11 cellular contexts compared by ENCODE assay signal in genomic region chr5:179734536-179735164, GRCh38. TPM values are rescaled to one million over a fixed set of nuclear protein-coding genes. Genes with fewer than 3 reads are reported as not detected.
DNase-seq lines count a peak whose midpoint lies in the region; ATAC-seq and TF ChIP-seq lines count a peak whose summit lies in the region.
"Had no signal": no experiment of that assay in that cellular context is flagged by ENCODE, and none has a peak within 500 bp of the region (broad histone marks: within the 10 kb centered on the region; RNA-seq: fewer than 3 reads in every experiment).

No MANE protein-coding gene starts in this region.

- no peak for ATAC-seq in Right ventricle myocardium inferior
- ATAC-seq in lower lobe of right lung: no peak
- ATAC-seq in upper lobe of left lung (ENCODE audit: low FRiP score in 2 of 2): no peak

- intact Hi-C loops in Right ventricle myocardium inferior (cut with DNase I): no loop called here
- intact Hi-C loops in ascending aorta (cut with DNase I): loop anchor here (5.0 kb wide), 2 partner anchors 182 to 1502 kb away; partner anchors contain the start of genes PHYKPL and RUFY1
- intact Hi-C loops in lower lobe of right lung (cut with DNase I): no loop called here
- intact Hi-C loops in transverse colon (cut with DNase I; ENCODE audit: low total_unique reads): loop anchor here (5.0 kb wide), 1 partner anchor 73 kb away; the partner anchor contains the start of gene MGAT4B

- no peak for TF ChIP-seq POLR2A in transverse colon (IDR thresholded peaks at IDR 0.05)
- TF ChIP-seq POLR2A in upper lobe of left lung (IDR thresholded peaks at IDR 0.05): no peak

- TF ChIP-seq CTCF in cardiac muscle cell (IDR thresholded peaks at IDR 0.05; ENCODE audit: low read depth, low read length): no peak
- TF ChIP-seq CTCF in ascending aorta (IDR thresholded peaks at IDR 0.05): no peak
- no peak for TF ChIP-seq CTCF in lower lobe of right lung (IDR thresholded peaks at IDR 0.05)
- TF ChIP-seq CTCF in transverse colon (IDR thresholded peaks at IDR 0.05): no peak
- TF ChIP-seq CTCF in upper lobe of left lung (IDR thresholded peaks at IDR 0.05): no peak

- H3K9me3 ChIP-seq in cardiac muscle cell (ENCODE audit: low read depth) (no peaks in the 10 kb centered on the region), ascending aorta (no peaks in the 10 kb centered on the region), lower lobe of right lung (no peaks in the 10 kb centered on the region), transverse colon (no peaks in the 10 kb centered on the region), upper lobe of left lung (no peaks in the 10 kb centered on the region)

- peaks cover 11% of the 10 kb centered on the region for H3K36me3 ChIP-seq in cardiac muscle cell
- H3K36me3 ChIP-seq in ascending aorta: peaks cover 11 to 15% of the 10 kb centered on the region in 2 donors
- peaks cover 34% of the 10 kb centered on the region for H3K36me3 ChIP-seq in lower lobe of right lung
- H3K36me3 ChIP-seq in transverse colon: peaks cover 0 to 6% (median 1%) of the 10 kb centered on the region in 4 donors
- peaks cover 0 to 16% (median 3%) of the 10 kb centered on the region in 4 donors for H3K36me3 ChIP-seq in upper lobe of left lung

- WGBS in transverse colon (ENCODE audit: low coverage in 1 of 2), 2 donors: 71 to 74% methylated on average over 12 of the region's 12 CpGs
- WGBS in upper lobe of left lung, 2 donors: 79 to 81% methylated on average over 12 of the region's 12 CpGs

- H3K27ac ChIP-seq in cardiac muscle cell (peak overlapping the region; percentile 99), ascending aorta (peak overlapping the region; percentile 88 to 91), lower lobe of right lung (no peak overlapping the region), transverse colon (peak overlapping the region; percentile 97 to 99 (median 99)), upper lobe of left lung (peak overlapping the region in 2 of 4 donors; percentile 88 to 98)

- in situ Hi-C loops in transverse colon (cut with MboI; ENCODE audit: low pct_ligation_motif_present in 1 of 4, low pct_unique_long_range_greater_than_20kb in 1 of 4, low sequenced_read_pairs in 3 of 4): no loop called here

- H3K4me1 ChIP-seq in cardiac muscle cell (ENCODE audit: low read depth) (peaks cover 24% of the 10 kb centered on the region), ascending aorta (peaks cover 10 to 33% of the 10 kb centered on the region in 2 donors), lower lobe of right lung (peaks cover 66% of the 10 kb centered on the region), transverse colon (peaks cover 27 to 64% (median 35%) of the 10 kb centered on the region in 4 donors), upper lobe of left lung (peaks cover 37 to 59% (median 54%) of the 10 kb centered on the region in 4 donors)

- no peaks in the 10 kb centered on the region for H3K27me3 ChIP-seq in cardiac muscle cell
- H3K27me3 ChIP-seq in ascending aorta: no peaks in the 10 kb centered on the region
- no peaks in the 10 kb centered on the region for H3K27me3 ChIP-seq in lower lobe of right lung (ENCODE audit: low read depth)
- H3K27me3 ChIP-seq in transverse colon: no peaks in the 10 kb centered on the region
- H3K27me3 ChIP-seq in upper lobe of left lung: no peaks in the 10 kb centered on the region

- no peak for DNase-seq in cardiac muscle cell (ENCODE audit: low read depth in 1 of 2, low spot score in 1 of 2)
- DNase-seq in Right ventricle myocardium inferior (ENCODE audit: missing footprints): no peak
- DNase-seq in ascending aorta (ENCODE audit: low spot score in 2 of 2): peak in 1 of 2 donors; percentile 51
- DNase-seq in lower lobe of right lung: no peak
- DNase-seq in transverse colon: no peak
- DNase-seq in NCI-H2107 treated with DMSO at 0.1 percent for 48 hours (lab: John Stamatoyannopoulos, UW; ENCODE audit: unreplicated experiment): no peak
- DNase-seq in upper lobe of left lung: no peak
- DNase-seq in OCI-M1 (lab: John Stamatoyannopoulos, UW): no peak
- DNase-seq: activated gamma-delta T cell treated with Interleukin-2 at 50 U/mL for 16 hours, NCI-H345 had no signal

- H3K4me3 ChIP-seq in cardiac muscle cell (peak overlapping the region; percentile 82), ascending aorta (peak overlapping the region; percentile 92 to 93), lower lobe of right lung (peak overlapping the region; percentile 77), transverse colon (peak overlapping the region in 1 of 4 donors; percentile 98), upper lobe of left lung (peak overlapping the region in 2 of 4 donors; percentile 91 to 92)

- TF ChIP-seq EP300 in transverse colon (IDR thresholded peaks at IDR 0.05; ENCODE audit: low read depth) (no peak), upper lobe of left lung (IDR thresholded peaks at IDR 0.05) (no peak)

RNA-seq across cellular contexts. Expression of gene MAML1, which starts 2.0 kb away (rescaled TPM):
- total RNA-seq in cardiac muscle cell (35.8 and 38.8 TPM in 2 replicates), Right ventricle myocardium inferior (11.1 TPM), ascending aorta (42.6 TPM), lower lobe of right lung (27.8 TPM), transverse colon (10 to 100 TPM; 22.8 to 28.7 (median 27.3) TPM), upper lobe of left lung (10 to 100 TPM; 22.5 to 59.7 (median 26.7) TPM)
- 14.4 and 24.2 TPM in 2 replicates for polyA plus RNA-seq in cardiac muscle cell

RNA-seq across cellular contexts. Expression of gene CANX, which starts 35.9 kb away (rescaled TPM):
- total RNA-seq in cardiac muscle cell (319 and 464 TPM in 2 replicates), Right ventricle myocardium inferior (504 TPM), ascending aorta (214 TPM), lower lobe of right lung (603 TPM), transverse colon (100 to 1,000 TPM; 124 to 398 (median 270) TPM), upper lobe of left lung (100 to 1,000 TPM; 139 to 754 (median 342) TPM)
- polyA plus RNA-seq in cardiac muscle cell: 286 and 358 TPM in 2 replicates

RNA-seq across cellular contexts. Expression of gene CBY3, which starts 53.8 kb away (rescaled TPM):
- 0.18 TPM in 1 of 2 replicates, not detected in the other for total RNA-seq in cardiac muscle cell
- polyA plus RNA-seq in cardiac muscle cell: 0.18 and 2.6 TPM in 2 replicates
- not detected for total RNA-seq in Right ventricle myocardium inferior
- total RNA-seq in ascending aorta: not detected
- not detected for total RNA-seq in lower lobe of right lung
- not detected for total RNA-seq in transverse colon
- 1 to 10 TPM in 3 of 6 donors, not detected in 3; 1.7 to 2.1 (median 1.8) TPM for total RNA-seq in upper lobe of left lung
- total RNA-seq: myocyte had no signal

RNA-seq across cellular contexts. Expression of gene LTC4S, which starts 59.1 kb away (rescaled TPM):
- 5.3 and 10.2 TPM in 2 replicates for total RNA-seq in cardiac muscle cell
- 7.8 and 14.0 TPM in 2 replicates for polyA plus RNA-seq in cardiac muscle cell
- total RNA-seq in Right ventricle myocardium inferior: 10.3 TPM
- total RNA-seq in ascending aorta: 91.7 TPM
- total RNA-seq in lower lobe of right lung: 20.1 TPM
- 1 to 10 TPM in 3 of 4 donors, not detected in 1; 3.0 to 3.8 (median 3.2) TPM for total RNA-seq in transverse colon
- total RNA-seq in upper lobe of left lung: 10 to 100 TPM in 5 of 6 donors, 1 to 10 TPM in 1; 6.7 to 33.1 (median 21.3) TPM

Comparison
In these comparisons a context has a peak if more than half of its experiments do, and no peak if none do; other contexts are left out.
1. intact Hi-C loops: an anchor here in ascending aorta (5.0 kb wide) and transverse colon (5.0 kb wide); none called in Right ventricle myocardium inferior and lower lobe of right lung.